In the genomic region with DNA sequence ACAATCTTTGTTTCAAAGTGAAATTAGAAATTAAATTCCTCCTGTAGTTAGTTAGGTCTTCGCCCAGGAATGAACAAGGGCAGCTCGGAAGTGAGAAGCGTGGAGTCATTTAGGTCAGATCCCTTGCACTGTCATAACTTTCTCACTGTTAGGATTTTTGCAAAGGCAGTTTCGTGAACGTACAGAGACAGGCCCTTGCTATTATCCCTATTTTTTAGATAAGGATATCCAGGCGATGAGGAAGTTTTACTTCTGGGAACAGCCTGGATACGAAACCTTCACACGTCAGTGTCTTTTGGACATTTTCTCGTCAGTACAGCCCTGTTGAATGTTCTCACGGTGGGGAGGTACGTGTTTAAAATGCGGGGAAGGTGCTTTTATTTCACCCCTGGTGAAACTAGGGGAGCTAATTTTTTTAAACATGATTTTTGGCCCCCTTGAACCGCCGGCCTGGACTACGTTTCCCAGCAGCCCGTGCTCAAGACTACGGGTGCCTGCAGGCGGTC, we compare ENCODE assay signal across 7 cellular contexts. TPM values are rescaled to one million over a fixed set of nuclear protein-coding genes. Genes with fewer than 3 reads are reported as not detected.
DNase-seq lines count a peak whose midpoint lies in the region; ATAC-seq and TF ChIP-seq lines count a peak whose summit lies in the region.

No MANE protein-coding gene starts in this region.

- H3K9me3 ChIP-seq in ES-I3 (ENCODE audit: control insufficient read depth, insufficient read depth, low read length) (no peaks in the 10 kb centered on the region; the same call in 1 of the 2 replicates), adrenal gland (replicated peaks in 1 of 3) (no peaks in the 10 kb centered on the region), iPS-20b (ENCODE audit: insufficient read depth, low read depth, low read length) (no peaks in the 10 kb centered on the region)

- H3K4me3 ChIP-seq in Jurkat, Clone E6-1 (ENCODE audit: low read length), result peak overlapping the region; percentile 97
- H3K4me3 ChIP-seq in adrenal gland (peak overlapping the region; percentile 26 to 94 (median 82)), iPS-20b (ENCODE audit: low read length) (peak overlapping the region; percentile 95)

- H3K27ac ChIP-seq in adrenal gland, result peak overlapping the region in 4 of 5 donors; percentile 85 to 95 (median 92)
- peak overlapping the region; percentile 67 for H3K27ac ChIP-seq in iPS-20b (ENCODE audit: low read length)

- ATAC-seq in GM21529 (IDR thresholded peaks at IDR 0.05; ENCODE audit: unreplicated experiment), result no peak
- no peak for ATAC-seq in GM21528 (IDR thresholded peaks at IDR 0.05; ENCODE audit: low FRiP score, unreplicated experiment)

- no peaks in the 10 kb centered on the region for H3K4me1 ChIP-seq in ES-I3 (ENCODE audit: insufficient read depth, low read length)
- H3K4me1 ChIP-seq in adrenal gland (replicated peaks in 1 of 2), result peaks cover 0 to 26% of the 10 kb centered on the region in 2 donors
- H3K4me1 ChIP-seq in iPS-20b (ENCODE audit: insufficient read depth, low read length), result peaks cover 10% of the 10 kb centered on the region; the same call in 1 of the 2 replicates

- no peak for TF ChIP-seq CTCF in adrenal gland (IDR thresholded peaks at IDR 0.05)

- H3K36me3 ChIP-seq in ES-I3 (ENCODE audit: insufficient read depth, low read length) (no peaks in the 10 kb centered on the region), adrenal gland (replicated peaks in 1 of 2) (no peaks in the 10 kb centered on the region), iPS-20b (ENCODE audit: insufficient read depth, low read depth, low read length) (peaks cover 1% of the 10 kb centered on the region; the same call in 1 of the 2 replicates)

- WGBS in adrenal gland, 4 donors, result 12 to 25% (median 17%) methylated on average over 12 to 18 of the region's 18 CpGs

- peak overlapping the region; percentile 91 for H3K9ac ChIP-seq in ES-I3 (ENCODE audit: low read depth, low read length)
- H3K9ac ChIP-seq in iPS-20b (ENCODE audit: low read depth, low read length), result peak overlapping the region; percentile 72; the same call in 1 of the 2 replicates

- TF ChIP-seq POLR2A in adrenal gland (IDR thresholded peaks at IDR 0.05), result no peak

- H3K27me3 ChIP-seq in adrenal gland, result no peaks in the 10 kb centered on the region
- H3K27me3 ChIP-seq in iPS-20b (ENCODE audit: insufficient read depth, low read length), result no peaks in the 10 kb centered on the region

- intact Hi-C loops in adrenal gland (cut with DNase I), result loop anchor here in 1 of 2 donors (10.0 kb wide), 1 partner anchor 71 kb away; a partner anchor contains a TSS

- peak; percentile 59 for DNase-seq in Jurkat, Clone E6-1 (ENCODE audit: low read depth, low spot score)
- DNase-seq in adrenal gland, result peak in 5 of 7 donors; percentile 86 to 93 (median 86)
- peak; percentile 54 for DNase-seq in stimulated activated CD8-positive, alpha-beta memory T cell treated with anti-CD3 and anti-CD28 coated beads, Interleukin-15, amount 100 ng/mL, for 1 hour (ENCODE audit: low read depth)

RNA-seq across cellular contexts. Expression of a gene that starts 0.3 kb away (rescaled TPM):
- 57.2 TPM for polyA plus RNA-seq in Jurkat, Clone E6-1 (2012; ENCODE audit: insufficient read depth, insufficient read length)
- total RNA-seq in adrenal gland, result 10 to 100 TPM; 30.6 to 78.3 (median 61.7) TPM
- 10 to 100 TPM; 28.2 to 43.4 (median 29.5) TPM for polyA plus RNA-seq in adrenal gland
